8 cellular contexts compared by ENCODE assay signal in the genomic region with DNA sequence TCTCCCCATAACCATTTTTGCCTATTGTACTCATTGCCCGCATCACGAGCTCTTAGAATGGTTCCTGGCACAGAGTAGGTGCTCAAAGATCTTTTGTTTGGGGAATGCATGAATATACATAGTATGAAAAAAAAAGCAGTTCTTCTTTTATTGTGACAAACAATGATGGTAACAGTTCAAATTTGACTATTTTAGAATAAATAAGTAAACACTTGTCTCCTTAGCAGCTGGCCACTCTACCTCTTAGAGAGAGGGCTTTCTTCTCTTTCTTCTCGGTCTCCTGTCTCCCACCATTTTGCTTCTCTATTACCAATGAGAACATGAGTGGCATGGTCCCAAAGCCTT. TPM values are rescaled to one million over a fixed set of nuclear protein-coding genes. Genes with fewer than 3 reads are reported as not detected.
DNase-seq lines count a peak whose midpoint lies in the region; ATAC-seq and TF ChIP-seq lines count a peak whose summit lies in the region.

No MANE protein-coding gene starts in this region.

- H3K18ac ChIP-seq in mesenchymal stem cell (ENCODE audit: low read depth in 1 of 2, low read length in 2 of 2) = no peak overlapping the region

- no peak overlapping the region for H4K91ac ChIP-seq in mesenchymal stem cell (ENCODE audit: low read length)

- H3K27me3 Mint-ChIP-seq in T-helper 1 cell treated with Interleukin-12 subunit alpha and Interleukin-12 subunit beta and Interleukin-4 antibody, amounts not matched to agents 30 μg/mL and 1 μg/mL, for 36 hours (ENCODE audit: low read depth) = peaks cover 31% of the 10 kb centered on the region

- 32% methylated on average over 1 of the region's 3 CpGs for WGBS in mesenchymal stem cell

- H2BK15ac ChIP-seq in mesenchymal stem cell (ENCODE audit: low read depth, poor library complexity, severe bottlenecking) = no peak overlapping the region

- peak overlapping the region; percentile 79 for H3K4me3 Mint-ChIP-seq in T-helper 1 cell treated with Interleukin-12 subunit alpha and Interleukin-12 subunit beta and Interleukin-4 antibody, amounts not matched to agents 30 μg/mL and 1 μg/mL, for 36 hours

- H3K4me2 ChIP-seq in mesenchymal stem cell (ENCODE audit: low read length, poor library complexity, severe bottlenecking) = peak overlapping the region; percentile 57

- intact Hi-C loops in ascending aorta (cut with DNase I) (loop anchor here (5.0 to 10.0 kb wide), 3 partner anchors 310 to 958 kb away; a partner anchor contains a TSS), uterus (cut with DNase I; ENCODE audit: low total_unique reads) (no loop called here)

- H3K27me3 ChIP-seq in ascending aorta (no peaks in the 10 kb centered on the region), mesenchymal stem cell (ENCODE audit: control insufficient read depth in 1 of 2, insufficient read depth in 1 of 2, low read length in 2 of 2) (peaks cover 33 to 44% of the 10 kb centered on the region in 2 experiments), uterus (no peaks in the 10 kb centered on the region)

- no peak for DNase-seq in T-helper 1 cell
- DNase-seq in ascending aorta (ENCODE audit: low spot score in 2 of 2) = no peak
- no peak for DNase-seq in mesenchymal stem cell
- no peak for DNase-seq in uterus
- no peak for DNase-seq in omental fat pad (ENCODE audit: low spot score)
- no peak for DNase-seq in cerebellum (ENCODE audit: low spot score)

- TF ChIP-seq CTCF in ascending aorta (IDR thresholded peaks at IDR 0.05) (no peak), uterus (IDR thresholded peaks at IDR 0.05) (no peak), omental fat pad (IDR thresholded peaks at IDR 0.05) (no peak)

- no peak overlapping the region for H3K23ac ChIP-seq in mesenchymal stem cell (ENCODE audit: low read length in 2 of 2)

- no peaks in the 10 kb centered on the region for H3K9me3 Mint-ChIP-seq in T-helper 1 cell treated with Interleukin-12 subunit alpha and Interleukin-12 subunit beta and Interleukin-4 antibody, amounts not matched to agents 30 μg/mL and 1 μg/mL, for 36 hours

- no peak overlapping the region for H4K8ac ChIP-seq in mesenchymal stem cell (ENCODE audit: low read length)

- ATAC-seq in HG03066 (IDR thresholded peaks at IDR 0.05; ENCODE audit: low read depth, unreplicated experiment) (peak; percentile 3), omental fat pad (ENCODE audit: low FRiP score) (no peak)

- peaks cover 4% of the 10 kb centered on the region for H3K36me3 Mint-ChIP-seq in T-helper 1 cell treated with Interleukin-12 subunit alpha and Interleukin-12 subunit beta and Interleukin-4 antibody, amounts not matched to agents 30 μg/mL and 1 μg/mL, for 36 hours (ENCODE audit: low read depth)

- no peak overlapping the region for H2AFZ ChIP-seq in mesenchymal stem cell (ENCODE audit: low read depth, low read length)

- H3K36me3 ChIP-seq in ascending aorta (no peaks in the 10 kb centered on the region), mesenchymal stem cell (ENCODE audit: control insufficient read depth in 1 of 2, insufficient read depth in 2 of 2, low read depth in 1 of 2, low read length in 2 of 2) (no peaks in the 10 kb centered on the region), uterus (no peaks in the 10 kb centered on the region)

- no peak overlapping the region for H2BK5ac ChIP-seq in mesenchymal stem cell (ENCODE audit: low read depth, low read length, poor library complexity, severe bottlenecking)

- no peak overlapping the region for H3K9ac ChIP-seq in mesenchymal stem cell (ENCODE audit: low read length)

- H3K4me3 ChIP-seq in ascending aorta = peak overlapping the region; percentile 90 to 99
- H3K4me3 ChIP-seq in mesenchymal stem cell (ENCODE audit: insufficient read depth in 1 of 2, low read depth in 1 of 2, low read length in 2 of 2) = peak overlapping the region in 1 of 2 experiments; percentile 58
- H3K4me3 ChIP-seq in uterus = peak overlapping the region; percentile 34 to 56

- TF ChIP-seq POLR2A in uterus (IDR thresholded peaks at IDR 0.05) = no peak

- no peaks in the 10 kb centered on the region for H3K79me1 ChIP-seq in mesenchymal stem cell (replicated peaks; ENCODE audit: low read length, poor library complexity, severe bottlenecking)

- no peaks in the 10 kb centered on the region for H3K9me3 ChIP-seq in ascending aorta
- no peaks in the 10 kb centered on the region for H3K9me3 ChIP-seq in mesenchymal stem cell (ENCODE audit: control insufficient read depth, low read length)
- H3K9me3 ChIP-seq in uterus = no peaks in the 10 kb centered on the region

- peak overlapping the region; percentile 73 to 74 for H3K27ac ChIP-seq in ascending aorta
- no peak overlapping the region for H3K27ac ChIP-seq in mesenchymal stem cell (ENCODE audit: low read length, poor library complexity, severe bottlenecking)
- peak overlapping the region; percentile 56 to 66 for H3K27ac ChIP-seq in uterus

- no peak overlapping the region for H2BK120ac ChIP-seq in mesenchymal stem cell (ENCODE audit: low read depth, low read length)

- no peak overlapping the region for H3K14ac ChIP-seq in mesenchymal stem cell (ENCODE audit: low read length in 2 of 2)

- H3K4ac ChIP-seq in mesenchymal stem cell (ENCODE audit: low read depth in 1 of 2, low read length in 2 of 2) = no peak overlapping the region

- H2BK12ac ChIP-seq in mesenchymal stem cell (ENCODE audit: low read length in 2 of 2) = no peak overlapping the region

- H2AK5ac ChIP-seq in mesenchymal stem cell (ENCODE audit: low read length, severe bottlenecking) = no peak overlapping the region

- peaks cover 30% of the 10 kb centered on the region for H3K4me1 Mint-ChIP-seq in T-helper 1 cell treated with Interleukin-12 subunit alpha and Interleukin-12 subunit beta and Interleukin-4 antibody, amounts not matched to agents 30 μg/mL and 1 μg/mL, for 36 hours (ENCODE audit: low read depth)

- H3K4me1 ChIP-seq in ascending aorta (peaks cover 0 to 8% of the 10 kb centered on the region in 2 donors), mesenchymal stem cell (ENCODE audit: control insufficient read depth, insufficient read depth, low read depth, low read length) (peaks cover 14% of the 10 kb centered on the region), uterus (no peaks in the 10 kb centered on the region)

- H3K27ac Mint-ChIP-seq in T-helper 1 cell treated with Interleukin-12 subunit alpha and Interleukin-12 subunit beta and Interleukin-4 antibody, amounts not matched to agents 30 μg/mL and 1 μg/mL, for 36 hours = peak overlapping the region; percentile 63

RNA-seq across cellular contexts. Expression of a gene that starts 0.7 kb away (rescaled TPM):
- total RNA-seq in ascending aorta (7.1 TPM), uterus (10 to 100 TPM; 10.3 to 20.9 (median 15.4) TPM), omental fat pad (1 to 10 TPM; 1.3 to 9.8 (median 4.9) TPM), cerebellum (149 TPM)
- 0.08 TPM for polyA plus RNA-seq in mesenchymal stem cell (2013, experiment 1 of 2)
- 0.14 TPM for polyA plus RNA-seq in mesenchymal stem cell (2013, experiment 2 of 2)
